In genomic region chr1:113809651-113810602, GRCh38 we compare ENCODE assay signal across 8 cellular contexts. TPM values are rescaled to one million over a fixed set of nuclear protein-coding genes. Genes with fewer than 3 reads are reported as not detected.
A peak's percentile ranks its signal among the peaks of the same experiment; 100 is the strongest.
DNase-seq lines count a peak whose midpoint lies in the region; ATAC-seq and TF ChIP-seq lines count a peak whose summit lies in the region.

No MANE protein-coding gene starts in this region.

- intact Hi-C loops in activated naive CD4-positive, alpha-beta T cell treated with anti-CD3 and anti-CD28 coated beads for 36 hours (cut with micrococcal nuclease): loop anchor here (5.0 kb wide), 2 partner anchors 947 to 1093 kb away; partner anchors contain the start of genes CSDE1 and PPM1J
- intact Hi-C loops in activated B cell treated with CpG ODN at 0.5 μM for 24 hours (cut with micrococcal nuclease): loop anchor here (2.0 to 5.0 kb wide), 5 partner anchors 13 to 1093 kb away; partner anchors contain the start of genes BCAS2, MAGI3, NRAS and PPM1J

- peaks cover 45% of the 10 kb centered on the region for H3K4me1 Mint-ChIP-seq in activated naive CD4-positive, alpha-beta T cell treated with anti-CD3 and anti-CD28 coated beads for 36 hours (ENCODE audit: low read depth)
- H3K4me1 Mint-ChIP-seq in activated B cell treated with CpG ODN at 0.5 μM for 24 hours: peaks cover 58% of the 10 kb centered on the region

- H3K4me3 ChIP-seq in iPS-20b (ENCODE audit: low read length): peak overlapping the region; percentile 98
- peak overlapping the region; percentile 98 for H3K4me3 ChIP-seq in thymus (ENCODE audit: low read length)

- H3K27ac Mint-ChIP-seq in activated naive CD4-positive, alpha-beta T cell treated with anti-CD3 and anti-CD28 coated beads for 36 hours: no peak overlapping the region
- no peak overlapping the region for H3K27ac Mint-ChIP-seq in activated B cell treated with CpG ODN at 0.5 μM for 24 hours

- H3K9me3 ChIP-seq in iPS-20b (ENCODE audit: insufficient read depth, low read depth, low read length) (no peaks in the 10 kb centered on the region), thymus (ENCODE audit: control insufficient read depth) (no peaks in the 10 kb centered on the region)

- H3K27ac ChIP-seq in iPS-20b (ENCODE audit: low read length) (no peak overlapping the region), thymus (ENCODE audit: low read depth) (no peak overlapping the region)

- CTCF ChIA-PET in activated naive CD4-positive, alpha-beta T cell treated with anti-CD3 and anti-CD28 coated beads for 36 hours (lab: Charles Lee): interaction anchor here (1.6 kb wide), 1 partner anchor 25 kb away, joined by 5 read pairs; no protein-coding TSS in a partner anchor
- CTCF ChIA-PET in activated B cell treated with CpG ODN at 0.5 μM for 24 hours (lab: Charles Lee): no interaction called here

- H3K36me3 Mint-ChIP-seq in activated naive CD4-positive, alpha-beta T cell treated with anti-CD3 and anti-CD28 coated beads for 36 hours (ENCODE audit: low read depth): peaks cover 5% of the 10 kb centered on the region
- H3K36me3 Mint-ChIP-seq in activated B cell treated with CpG ODN at 0.5 μM for 24 hours (ENCODE audit: low read depth): peaks cover 27% of the 10 kb centered on the region

- no peaks in the 10 kb centered on the region for H3K27me3 Mint-ChIP-seq in activated naive CD4-positive, alpha-beta T cell treated with anti-CD3 and anti-CD28 coated beads for 36 hours (ENCODE audit: low read depth)
- H3K27me3 Mint-ChIP-seq in activated B cell treated with CpG ODN at 0.5 μM for 24 hours: no peaks in the 10 kb centered on the region

- peak overlapping the region; percentile 98 for H3K4me3 Mint-ChIP-seq in activated naive CD4-positive, alpha-beta T cell treated with anti-CD3 and anti-CD28 coated beads for 36 hours
- peak overlapping the region; percentile 46 for H3K4me3 Mint-ChIP-seq in activated B cell treated with CpG ODN at 0.5 μM for 24 hours

- no peak for TF ChIP-seq CTCF in activated B cell treated with CpG ODN at 0.5 μM for 24 hours (IDR thresholded peaks at IDR 0.05)
- TF ChIP-seq CTCF in GM20000 (IDR thresholded peaks at IDR 0.05; ENCODE audit: extremely low read depth, missing control alignments): no peak

- ATAC-seq in activated B cell treated with CpG ODN at 0.5 μM for 24 hours (ENCODE audit: low read depth): no peak
- ATAC-seq in GM19395 (IDR thresholded peaks at IDR 0.05; ENCODE audit: unreplicated experiment): no peak
- no peak for ATAC-seq in HG02642 (IDR thresholded peaks at IDR 0.05; ENCODE audit: poor library complexity, unreplicated experiment)

- H3K4me1 ChIP-seq in iPS-20b (ENCODE audit: insufficient read depth, low read length): peaks cover 4% of the 10 kb centered on the region; the same call in 1 of the 2 replicates
- H3K4me1 ChIP-seq in thymus (ENCODE audit: control insufficient read depth, insufficient read depth, low read length): peaks cover 4% of the 10 kb centered on the region

- WGBS in thymus: 67% methylated on average over 5 of the region's 5 CpGs

- H3K36me3 ChIP-seq in iPS-20b (ENCODE audit: insufficient read depth, low read depth, low read length) (no peaks in the 10 kb centered on the region), thymus (ENCODE audit: control insufficient read depth, insufficient read depth) (no peaks in the 10 kb centered on the region)

- no peak overlapping the region for H3K9ac ChIP-seq in iPS-20b (ENCODE audit: low read depth, low read length)

- H3K9me3 Mint-ChIP-seq in activated naive CD4-positive, alpha-beta T cell treated with anti-CD3 and anti-CD28 coated beads for 36 hours: no peaks in the 10 kb centered on the region
- H3K9me3 Mint-ChIP-seq in activated B cell treated with CpG ODN at 0.5 μM for 24 hours: no peaks in the 10 kb centered on the region

- POLR2A ChIA-PET in activated B cell treated with CpG ODN at 0.5 μM for 24 hours (lab: Charles Lee): no interaction called here

- no peak for DNase-seq in activated naive CD4-positive, alpha-beta T cell treated with anti-CD3 and anti-CD28 coated beads for 36 hours
- DNase-seq in activated naive CD4-positive, alpha-beta T cell treated with Interleukin-2 at 50 U/mL for 16 hours: no peak
- DNase-seq in activated B cell treated with CpG ODN at 0.5 μM for 24 hours: no peak
- no peak for DNase-seq in GM20000 (ENCODE audit: low spot score)

- H3K27me3 ChIP-seq in iPS-20b (ENCODE audit: insufficient read depth, low read length) (no peaks in the 10 kb centered on the region), thymus (ENCODE audit: control insufficient read depth, insufficient read depth) (no peaks in the 10 kb centered on the region)

RNA-seq across cellular contexts. Expression of gene RSBN1, which starts 2.3 kb away (rescaled TPM):
- 10 to 100 TPM; 13.6 to 14.3 TPM for total RNA-seq in activated naive CD4-positive, alpha-beta T cell treated with anti-CD3 and anti-CD28 coated beads for 36 hours
- total RNA-seq in activated B cell treated with CpG ODN at 0.5 μM for 24 hours: 26.4 and 29.1 TPM in 2 replicates
- 11.6 TPM for polyA plus RNA-seq in thymus

RNA-seq across cellular contexts. Expression of gene PHTF1, which starts 50.6 kb away (rescaled TPM):
- total RNA-seq in activated naive CD4-positive, alpha-beta T cell treated with anti-CD3 and anti-CD28 coated beads for 36 hours: 1 to 10 TPM; 5.4 to 6.3 TPM
- 19.2 and 25.0 TPM in 2 replicates for total RNA-seq in activated B cell treated with CpG ODN at 0.5 μM for 24 hours
- 9.8 TPM for polyA plus RNA-seq in thymus
